8 cellular contexts compared by ENCODE assay signal in the genomic region with DNA sequence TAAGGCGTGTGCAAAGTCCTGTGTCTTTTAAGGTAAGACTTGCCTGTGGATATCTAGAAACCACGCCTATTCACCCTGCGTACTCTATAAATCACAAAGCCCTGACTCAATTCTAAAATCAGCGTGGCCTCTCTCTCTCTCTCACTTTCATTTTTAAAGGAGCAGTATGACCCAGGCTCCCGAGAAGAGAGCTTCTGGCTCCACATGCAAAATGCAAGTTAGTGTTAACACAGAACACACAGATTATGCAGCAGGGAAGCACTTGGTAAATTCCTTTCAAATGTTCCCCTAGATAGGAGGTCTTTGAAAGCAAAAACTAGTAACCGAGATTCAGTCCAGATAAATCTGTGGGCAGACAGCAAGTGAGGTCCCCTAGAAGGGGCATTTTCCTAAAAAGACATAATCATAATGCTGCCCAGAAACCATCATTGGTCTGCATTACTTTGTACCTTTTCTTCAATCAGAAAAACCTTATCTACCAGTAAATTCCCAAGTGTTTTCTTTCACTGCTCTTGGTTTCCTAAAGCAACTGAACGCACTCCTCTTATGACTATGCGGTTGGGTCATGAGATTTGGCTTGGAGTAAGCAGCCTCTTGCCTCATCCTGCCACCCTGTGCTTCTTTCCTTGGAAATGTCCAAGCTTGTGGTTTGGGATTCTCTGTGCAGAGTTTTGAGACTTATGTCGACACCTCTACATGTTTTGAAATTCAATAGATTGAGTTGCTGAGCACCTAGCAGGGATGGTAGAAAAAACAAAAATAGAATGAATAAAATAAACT. TPM values are rescaled to one million over a fixed set of nuclear protein-coding genes. Genes with fewer than 3 reads are reported as not detected.
DNase-seq lines count a peak whose midpoint lies in the region; ATAC-seq and TF ChIP-seq lines count a peak whose summit lies in the region.

No MANE protein-coding gene starts in this region.

- H3K4me1 Mint-ChIP-seq in activated CD4-positive, alpha-beta memory T cell treated with anti-CD3 and anti-CD28 coated beads for 36 hours (ENCODE audit: low read depth): peaks cover 23% of the 10 kb centered on the region
- H3K4me1 Mint-ChIP-seq in progenitor cell of endocrine pancreas (ENCODE audit: low read depth): peaks cover 58% of the 10 kb centered on the region

- TF ChIP-seq CTCF in progenitor cell of endocrine pancreas (IDR thresholded peaks at IDR 0.05; ENCODE audit: unreplicated experiment): no peak

- intact Hi-C loops in activated CD4-positive, alpha-beta memory T cell treated with anti-CD3 and anti-CD28 coated beads for 36 hours (cut with micrococcal nuclease): loop anchor here (1.0 to 10.0 kb wide), 4 partner anchors 30 to 723 kb away; a partner anchor contains a TSS

- peak overlapping the region; percentile 65 for H3K27ac Mint-ChIP-seq in activated CD4-positive, alpha-beta memory T cell treated with anti-CD3 and anti-CD28 coated beads for 36 hours
- H3K27ac Mint-ChIP-seq in progenitor cell of endocrine pancreas: peak overlapping the region; percentile 94

- no peaks in the 10 kb centered on the region for H3K9me3 Mint-ChIP-seq in activated CD4-positive, alpha-beta memory T cell treated with anti-CD3 and anti-CD28 coated beads for 36 hours
- H3K9me3 Mint-ChIP-seq in progenitor cell of endocrine pancreas (ENCODE audit: low read depth): no peaks in the 10 kb centered on the region

- H3K27me3 Mint-ChIP-seq in activated CD4-positive, alpha-beta memory T cell treated with anti-CD3 and anti-CD28 coated beads for 36 hours: peaks cover 14% of the 10 kb centered on the region
- no peaks in the 10 kb centered on the region for H3K27me3 Mint-ChIP-seq in progenitor cell of endocrine pancreas

- peak overlapping the region; percentile 26 for H3K4me3 Mint-ChIP-seq in activated CD4-positive, alpha-beta memory T cell treated with anti-CD3 and anti-CD28 coated beads for 36 hours
- H3K4me3 Mint-ChIP-seq in progenitor cell of endocrine pancreas (ENCODE audit: low read depth): peak overlapping the region; percentile 28

- POLR2A ChIA-PET in activated CD4-positive, alpha-beta memory T cell treated with anti-CD3 and anti-CD28 coated beads for 36 hours (lab: Charles Lee): no interaction called here

- peak; percentile 52 for DNase-seq in COLO829 (ENCODE audit: low spot score)
- peak; percentile 58 for DNase-seq in activated CD4-positive, alpha-beta memory T cell treated with anti-CD3 and anti-CD28 coated beads for 36 hours
- DNase-seq in germinal center (ENCODE audit: low spot score): peak; percentile 20
- DNase-seq in progenitor cell of endocrine pancreas (ENCODE audit: low spot score, unreplicated experiment): no peak
- no peak for DNase-seq in NCI-H446 treated with DMSO at 0.1 percent for 48 hours (lab: John Stamatoyannopoulos, UW)
- DNase-seq in DMS79 (lab: John Stamatoyannopoulos, UW): no peak

- CTCF ChIA-PET in activated CD4-positive, alpha-beta memory T cell treated with anti-CD3 and anti-CD28 coated beads for 36 hours (lab: Charles Lee): interaction anchor here (1.1 kb wide), 1 partner anchor 28 kb away, joined by 3 read pairs; no protein-coding TSS in a partner anchor

- peak; percentile 99 for ATAC-seq in GM19438 (IDR thresholded peaks at IDR 0.05; ENCODE audit: low read depth, unreplicated experiment)
- ATAC-seq in HG03432 (IDR thresholded peaks at IDR 0.05; ENCODE audit: unreplicated experiment): peak; percentile 100

- H3K36me3 Mint-ChIP-seq in activated CD4-positive, alpha-beta memory T cell treated with anti-CD3 and anti-CD28 coated beads for 36 hours: no peaks in the 10 kb centered on the region
- H3K36me3 Mint-ChIP-seq in progenitor cell of endocrine pancreas (ENCODE audit: insufficient read depth): peaks cover 2% of the 10 kb centered on the region

RNA-seq across cellular contexts. Expression of a gene that starts 31.7 kb away (rescaled TPM):
- total RNA-seq in activated CD4-positive, alpha-beta memory T cell treated with anti-CD3 and anti-CD28 coated beads for 36 hours: not detected
- 2.6 and 3.1 TPM in 2 replicates for total RNA-seq in progenitor cell of endocrine pancreas

Comparison
In these comparisons a context has a peak if more than half of its experiments do, and no peak if none do; other contexts are left out.
1. DNase-seq: peak in COLO829 (single experiment), activated CD4-positive, alpha-beta memory T cell treated with anti-CD3 and anti-CD28 coated beads for 36 hours (single experiment) and germinal center (single experiment); none in progenitor cell of endocrine pancreas (single experiment), NCI-H446 treated with DMSO at 0.1 percent for 48 hours (single experiment) and DMS79 (single experiment).